In the genomic region with DNA sequence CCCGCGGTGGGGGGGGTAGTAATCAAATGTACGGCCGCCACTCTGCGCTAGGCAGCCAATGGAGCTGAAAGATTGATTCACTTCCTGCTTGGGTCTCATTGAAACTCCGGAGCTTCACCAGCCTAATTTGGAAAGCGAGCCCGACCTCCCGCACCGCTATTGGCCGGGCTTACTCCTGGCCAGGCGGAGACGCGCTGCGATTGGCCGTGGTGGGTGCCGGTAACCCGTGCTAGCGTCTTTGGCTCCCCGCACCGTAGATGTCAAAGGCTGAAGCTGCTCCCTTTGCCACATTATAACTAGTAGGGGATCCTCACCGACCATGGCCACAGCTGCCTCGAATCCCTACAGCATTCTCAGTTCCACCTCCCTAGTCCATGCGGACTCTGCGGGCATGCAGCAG, we compare ENCODE assay signal across 14 cellular contexts. TPM values are rescaled to one million over a fixed set of nuclear protein-coding genes. Genes with fewer than 3 reads are reported as not detected.
DNase-seq lines count a peak whose midpoint lies in the region; ATAC-seq, FAIRE-seq and TF ChIP-seq lines count a peak whose summit lies in the region.
"Had no signal": no experiment of that assay in that cellular context is flagged by ENCODE, and none has a peak within 500 bp of the region (broad histone marks: within the 10 kb centered on the region; RNA-seq: fewer than 3 reads in every experiment).

A gene (plus strand): TSS at position 285 of the 400 bp plus-strand sequence. CDS start 35 bp downstream, at position 320.

- H3K4me1 Mint-ChIP-seq in activated T-helper 1 cell treated with anti-CD3 and anti-CD28 coated beads, Interleukin-12 subunit alpha, Interleukin-12 subunit beta, Interleukin-2, Interleukin-4 antibody, amounts not matched to agents 30 ng/mL and 10 ng/mL and 1 ng/mL, durations not matched to agents 14 hours and 24 hours and 36 hours (ENCODE audit: low read depth): no peaks in the 10 kb centered on the region

- no peak for ATAC-seq in HG03135 (IDR thresholded peaks at IDR 0.05; ENCODE audit: unreplicated experiment)

- no peaks in the 10 kb centered on the region for H3K9me3 Mint-ChIP-seq in activated T-helper 1 cell treated with anti-CD3 and anti-CD28 coated beads, Interleukin-12 subunit alpha, Interleukin-12 subunit beta, Interleukin-2, Interleukin-4 antibody, amounts not matched to agents 30 ng/mL and 10 ng/mL and 1 ng/mL, durations not matched to agents 14 hours and 24 hours and 36 hours

- no peak within 1 kb of the TSS for H3K4me3 ChIP-seq in kidney (ENCODE audit: low read length in 2 of 2)

- peaks cover 26% of the 10 kb centered on the region for H3K27me3 Mint-ChIP-seq in activated T-helper 1 cell treated with anti-CD3 and anti-CD28 coated beads, Interleukin-12 subunit alpha, Interleukin-12 subunit beta, Interleukin-2, Interleukin-4 antibody, amounts not matched to agents 30 ng/mL and 10 ng/mL and 1 ng/mL, durations not matched to agents 14 hours and 24 hours and 36 hours (ENCODE audit: insufficient read depth)

- no peak for TF ChIP-seq CTCF in kidney (IDR thresholded peaks at IDR 0.05; ENCODE audit: borderline replicate concordance, extremely low read depth, insufficient read depth)

- H3K27ac ChIP-seq in kidney (ENCODE audit: low read depth in 2 of 2, low read length in 2 of 2) (no peak within 1 kb of the TSS), substantia nigra (ENCODE audit: low read depth, low read length, poor library complexity, severe bottlenecking) (no peak within 1 kb of the TSS)
- H3K27ac ChIP-seq: 22Rv1 had no signal

- no peak within 1 kb of the TSS for H3K4me3 Mint-ChIP-seq in activated T-helper 1 cell treated with anti-CD3 and anti-CD28 coated beads, Interleukin-12 subunit alpha, Interleukin-12 subunit beta, Interleukin-2, Interleukin-4 antibody, amounts not matched to agents 30 ng/mL and 10 ng/mL and 1 ng/mL, durations not matched to agents 14 hours and 24 hours and 36 hours

- no peaks in the 10 kb centered on the region for H3K36me3 Mint-ChIP-seq in activated T-helper 1 cell treated with anti-CD3 and anti-CD28 coated beads, Interleukin-12 subunit alpha, Interleukin-12 subunit beta, Interleukin-2, Interleukin-4 antibody, amounts not matched to agents 30 ng/mL and 10 ng/mL and 1 ng/mL, durations not matched to agents 14 hours and 24 hours and 36 hours (ENCODE audit: low read depth)

- no peaks in the 10 kb centered on the region for H3K4me1 ChIP-seq in kidney (ENCODE audit: control insufficient read depth in 1 of 2, insufficient read depth in 1 of 2, low read depth in 1 of 2, low read length in 2 of 2)

- no peak within 1 kb of the TSS for H3K9ac ChIP-seq in kidney (ENCODE audit: low read length in 2 of 2)

- intact Hi-C loops in activated T-helper 1 cell treated with anti-CD3 and anti-CD28 coated beads, Interleukin-12 subunit alpha, Interleukin-12 subunit beta, Interleukin-2, Interleukin-4 antibody, amounts not matched to agents 30 ng/mL and 10 ng/mL and 1 ng/mL, durations not matched to agents 14 hours and 24 hours and 36 hours (cut with micrococcal nuclease): no loop called here
- intact Hi-C loops in kidney (cut with DNase I): no loop called here

- DNase-seq in NCI-H82 (lab: John Stamatoyannopoulos, UW): peak; percentile 66
- no peak for DNase-seq in NCI-H82 treated with DMSO at 0.1 percent for 48 hours (lab: John Stamatoyannopoulos, UW; ENCODE audit: unreplicated experiment)
- DNase-seq in activated T-helper 1 cell treated with anti-CD3 and anti-CD28 coated beads, Interleukin-12 subunit alpha, Interleukin-12 subunit beta, Interleukin-2, Interleukin-4 antibody, amounts not matched to agents 30 ng/mL and 10 ng/mL and 1 ng/mL, durations not matched to agents 14 hours and 24 hours and 36 hours (ENCODE audit: low spot score): no peak
- DNase-seq in kidney: peak; percentile 67
- DNase-seq in substantia nigra (lab: John Stamatoyannopoulos, UW): peak in 43 of 49 donors; percentile 3 to 82 (median 45)
- no peak for DNase-seq in SIG-M5 (lab: John Stamatoyannopoulos, UW)
- DNase-seq in stimulated activated CD8-positive, alpha-beta memory T cell treated with anti-CD3 and anti-CD28 coated beads, Interleukin-4, amount 100 ng/mL, for 48 hours: no peak
- DNase-seq: DND-41, Karpas-422, NCI-H510A had no signal

- H3K27ac Mint-ChIP-seq in activated T-helper 1 cell treated with anti-CD3 and anti-CD28 coated beads, Interleukin-12 subunit alpha, Interleukin-12 subunit beta, Interleukin-2, Interleukin-4 antibody, amounts not matched to agents 30 ng/mL and 10 ng/mL and 1 ng/mL, durations not matched to agents 14 hours and 24 hours and 36 hours: peak within 1 kb of the TSS; percentile 44

- no peaks in the 10 kb centered on the region for H3K9me3 ChIP-seq in kidney (ENCODE audit: control insufficient read depth in 1 of 2, low read length in 2 of 2)

- no peak for FAIRE-seq in kidney (lab: Jason Lieb, UNC)

- H3K36me3 ChIP-seq in kidney (ENCODE audit: control insufficient read depth in 1 of 2, insufficient read depth in 2 of 2, low read length in 2 of 2): no peaks in the 10 kb centered on the region

RNA-seq across cellular contexts. Expression of the gene that starts here (rescaled TPM):
- not detected in 2 replicates for total RNA-seq in activated T-helper 1 cell treated with anti-CD3 and anti-CD28 coated beads, Interleukin-12 subunit alpha, Interleukin-12 subunit beta, Interleukin-2, Interleukin-4 antibody, amounts not matched to agents 30 ng/mL and 10 ng/mL and 1 ng/mL, durations not matched to agents 14 hours and 24 hours and 36 hours
- 1.1 TPM for total RNA-seq in kidney
- 1.0 TPM for polyA plus RNA-seq in kidney (ENCODE audit: insufficient read depth, low read depth, low replicate concordance)
- total RNA-seq: pulmonary artery endothelial cell; T-helper 1 cell treated with Interleukin-12 subunit alpha and Interleukin-12 subunit beta and Interleukin-4 antibody, amounts not matched to agents 30 ng/mL and 1 ng/mL, for 36 hours had no signal

Comparison
In these comparisons a context has a peak if more than half of its experiments do, and no peak if none do; other contexts are left out.
1. DNase-seq: peak in NCI-H82 (single experiment), kidney (single experiment) and substantia nigra (43 of 49); none in NCI-H82 treated with DMSO at 0.1 percent for 48 hours (single experiment), activated T-helper 1 cell treated with anti-CD3 and anti-CD28 coated beads, Interleukin-12 subunit alpha, Interleukin-12 subunit beta, Interleukin-2, Interleukin-4 antibody, amounts not matched to agents 30 ng/mL and 10 ng/mL and 1 ng/mL, durations not matched to agents 14 hours and 24 hours and 36 hours (single experiment), SIG-M5 (single experiment) and stimulated activated CD8-positive, alpha-beta memory T cell treated with anti-CD3 and anti-CD28 coated beads, Interleukin-4, amount 100 ng/mL, for 48 hours (single experiment).